17 cellular contexts compared by ENCODE assay signal in genomic region chr2:218470454-218470853, GRCh38. TPM values are rescaled to one million over a fixed set of nuclear protein-coding genes. Genes with fewer than 3 reads are reported as not detected.
"Had no signal": no experiment of that assay in that cellular context is flagged by ENCODE, and none has a peak within 500 bp of the region (broad histone marks: within the 10 kb centered on the region; RNA-seq: fewer than 3 reads in every experiment).

No MANE protein-coding gene starts in this region.

- H3K4me1 Mint-ChIP-seq: activated T-helper 17 cell treated with anti-CD3 and anti-CD28 coated beads, Interleukin-2, amount 50 U/mL, for 72 hours had no signal

- H3K4me3 Mint-ChIP-seq: activated naive CD4-positive, alpha-beta T cell treated with anti-CD3 and anti-CD28 coated beads for 36 hours; activated T-helper 17 cell treated with anti-CD3 and anti-CD28 coated beads, Interleukin-2, amount 50 U/mL, for 72 hours; central memory CD8-positive, alpha-beta T cell; naive thymus-derived CD8-positive, alpha-beta T cell; stimulated activated naive CD8-positive, alpha-beta T cell treated with anti-CD3 and anti-CD28 coated beads, Interleukin-15, Interleukin-2, amounts not matched to agents 100 ng/mL and 50 ng/mL, for 24 hours had no signal

- H3K9me3 Mint-ChIP-seq: activated naive CD4-positive, alpha-beta T cell treated with anti-CD3 and anti-CD28 coated beads for 36 hours; activated T-helper 17 cell treated with anti-CD3 and anti-CD28 coated beads, Interleukin-2, amount 50 U/mL, for 72 hours; central memory CD8-positive, alpha-beta T cell; naive thymus-derived CD8-positive, alpha-beta T cell; stimulated activated naive CD8-positive, alpha-beta T cell treated with anti-CD3 and anti-CD28 coated beads, Interleukin-15, Interleukin-2, amounts not matched to agents 100 ng/mL and 50 ng/mL, for 24 hours had no signal

- DNase-seq: activated CD4-positive, alpha-beta T cell treated with anti-CD3 and anti-CD28 coated beads, Interleukin-2, amount 50 U/mL, for 4 hours; activated CD8-positive, alpha-beta memory T cell treated with anti-CD3 and anti-CD28 coated beads, Interleukin-2, amount 50 U/mL, for 4 hours; activated naive CD4-positive, alpha-beta T cell treated with anti-CD3 and anti-CD28 coated beads for 36 hours; cortex of kidney; glutamatergic neuron; left colon; naive thymus-derived CD8-positive, alpha-beta T cell; sigmoid colon; SJCRH30; T-helper 1 cell; upper lobe of left lung had no signal

- H3K27me3 Mint-ChIP-seq: activated T-helper 17 cell treated with anti-CD3 and anti-CD28 coated beads, Interleukin-2, amount 50 U/mL, for 72 hours; central memory CD8-positive, alpha-beta T cell; naive thymus-derived CD8-positive, alpha-beta T cell; stimulated activated naive CD8-positive, alpha-beta T cell treated with anti-CD3 and anti-CD28 coated beads, Interleukin-15, Interleukin-2, amounts not matched to agents 100 ng/mL and 50 ng/mL, for 24 hours had no signal

- ATAC-seq: activated T-helper 17 cell treated with anti-CD3 and anti-CD28 coated beads, Interleukin-2, amount 50 U/mL, for 72 hours; left colon; naive thymus-derived CD8-positive, alpha-beta T cell had no signal

- H3K27ac Mint-ChIP-seq: activated naive CD4-positive, alpha-beta T cell treated with anti-CD3 and anti-CD28 coated beads for 36 hours; activated T-helper 17 cell treated with anti-CD3 and anti-CD28 coated beads, Interleukin-2, amount 50 U/mL, for 72 hours; stimulated activated naive CD8-positive, alpha-beta T cell treated with anti-CD3 and anti-CD28 coated beads, Interleukin-15, Interleukin-2, amounts not matched to agents 100 ng/mL and 50 ng/mL, for 24 hours had no signal

RNA-seq across cellular contexts. Expression of gene VIL1, which starts 51.5 kb away (rescaled TPM):
- total RNA-seq: activated naive CD4-positive, alpha-beta T cell treated with anti-CD3 and anti-CD28 coated beads for 36 hours; naive thymus-derived CD8-positive, alpha-beta T cell; omental fat pad; pulmonary artery endothelial cell; temporal lobe had no signal
